Comparison of ENCODE assay signal across 28 cellular contexts in genomic region chr5:135107101-135107500, GRCh38.
A peak's percentile ranks its signal among the peaks of the same experiment; 100 is the strongest.
DNase-seq lines count a peak whose midpoint lies in the region; ATAC-seq, FAIRE-seq and TF ChIP-seq lines count a peak whose summit lies in the region.
"Had no signal": no experiment of that assay in that cellular context is flagged by ENCODE, and none has a peak within 500 bp of the region (broad histone marks: within the 10 kb centered on the region; RNA-seq: fewer than 3 reads in every experiment).

No MANE protein-coding gene starts in this region.

- TF ChIP-seq RAD21 in K562 (CRISPR knock-in tag; conservative IDR thresholded peaks at IDR 0.05 in 1 of 2, IDR thresholded peaks at IDR 0.05 in 1 of 2) = no peak

- H3K27me3 ChIP-seq in K562 (ENCODE audit: control insufficient read depth in 2 of 2, insufficient read depth in 2 of 2, low read length in 2 of 2) = no peaks in the 10 kb centered on the region
- peaks cover 0 to 31% (median 0%) of the 10 kb centered on the region in 3 experiments for H3K27me3 ChIP-seq in neuronal stem cell (ENCODE audit: control insufficient read depth in 3 of 3, insufficient read depth in 3 of 3, low read depth in 1 of 3, low read length in 3 of 3)
- H3K27me3 ChIP-seq: BLaER1 treated with 17β-estradiol and CSF1 and Interleukin-3, amounts not matched to agents 10 nM and 100 nM; ovary had no signal

- POLR2A ChIA-PET in K562 (lab: Yijun Ruan, JAX) = interaction anchor here (1.7 to 2.0 kb wide), 3 partner anchors 9 to 27 kb away, joined by 3 to 8 read pairs (median 6); no protein-coding TSS in a partner anchor
- POLR2A ChIA-PET in naive thymus-derived CD8-positive, alpha-beta T cell (lab: Charles Lee) = no interaction called here

- no peak overlapping the region for H3K27ac Mint-ChIP-seq in CD14-positive monocyte
- H3K27ac Mint-ChIP-seq in naive thymus-derived CD8-positive, alpha-beta T cell = no peak overlapping the region
- H3K27ac Mint-ChIP-seq: activated naive CD8-positive, alpha-beta T cell; endodermal cell had no signal

- H3K4me2 ChIP-seq in K562 (ENCODE audit: insufficient read depth, low read length) = no peak overlapping the region
- no peak overlapping the region for H3K4me2 ChIP-seq in neuronal stem cell (ENCODE audit: insufficient read depth, low read length, poor library complexity, severe bottlenecking)
- H3K4me2 ChIP-seq: PC-9 had no signal

- H2BK12ac ChIP-seq in neuronal stem cell (ENCODE audit: low read length) = no peak overlapping the region

- H4K91ac ChIP-seq in neuronal stem cell (ENCODE audit: low read depth, low read length, poor library complexity) = no peak overlapping the region

- H3K4ac ChIP-seq in neuronal stem cell (ENCODE audit: low read length) = no peak overlapping the region

- H2AFZ ChIP-seq in K562 (ENCODE audit: low read depth, low read length) (no peak overlapping the region), neuronal stem cell (ENCODE audit: low read length) (no peak overlapping the region)
- H2AFZ ChIP-seq: PC-9 had no signal

- ATAC-seq in K562 (no peak), GM21528 (IDR thresholded peaks at IDR 0.05; ENCODE audit: low FRiP score, unreplicated experiment) (no peak)
- no peak for ATAC-seq in naive thymus-derived CD8-positive, alpha-beta T cell
- ATAC-seq: activated CD4-positive, CD25-positive, alpha-beta regulatory T cell treated with anti-CD3 and anti-CD28 coated beads, Interleukin-2, amount 50 U/mL, for 24 hours; naive thymus-derived CD4-positive, alpha-beta T cell; stimulated activated naive CD8-positive, alpha-beta T cell treated with anti-CD3 and anti-CD28 coated beads, Interleukin-15, Interleukin-2, amounts not matched to agents 100 U/mL and 50 U/mL, for 24 hours had no signal

- peaks cover 9 to 19% of the 10 kb centered on the region in 2 experiments; a peak in 4 of 5 replicates for H3K4me1 ChIP-seq in K562 (replicated peaks in 1 of 2; ENCODE audit: control insufficient read depth in 2 of 2, insufficient read depth in 2 of 2, low read length in 2 of 2)
- H3K4me1 ChIP-seq in neuronal stem cell (ENCODE audit: control insufficient read depth in 2 of 2, insufficient read depth in 1 of 2, low read depth in 1 of 2, low read length in 2 of 2) = peaks cover 0 to 6% of the 10 kb centered on the region in 2 donors

- no peaks in the 10 kb centered on the region for H3K79me1 ChIP-seq in neuronal stem cell (ENCODE audit: low read depth, low read length)

- H3K4me3 ChIP-seq in K562 (no peak overlapping the region), neuronal stem cell (ENCODE audit: low read length in 2 of 2) (no peak overlapping the region)
- H3K4me3 ChIP-seq: BLaER1 treated with 17β-estradiol and CSF1 and Interleukin-3, amounts not matched to agents 10 nM and 100 nM; coronary artery; HAP-1; ovary; PC-9 had no signal

- CTCF ChIA-PET in K562 (lab: Yijun Ruan, JAX; ENCODE audit: low intra/inter-chr PET ratio) = no interaction called here

- H3K36me3 ChIP-seq in K562 (ENCODE audit: control insufficient read depth, insufficient read depth, low read length) (no peaks in the 10 kb centered on the region), neuronal stem cell (replicated peaks in 1 of 2; ENCODE audit: control insufficient read depth in 2 of 2, insufficient read depth in 2 of 2, low read length in 2 of 2) (no peaks in the 10 kb centered on the region)
- H3K36me3 ChIP-seq: BLaER1 treated with 17β-estradiol and CSF1 and Interleukin-3, amounts not matched to agents 10 nM and 100 nM; HAP-1; ovary had no signal

- no peak overlapping the region for H2BK5ac ChIP-seq in neuronal stem cell (ENCODE audit: low read length)

- no peak overlapping the region for H3K27ac ChIP-seq in K562 (ENCODE audit: extremely low read depth, low read depth, low read length)
- no peak overlapping the region for H3K27ac ChIP-seq in neuronal stem cell (replicated peaks; ENCODE audit: low read length)
- H3K27ac ChIP-seq: BLaER1 treated with 17β-estradiol and CSF1 and Interleukin-3, amounts not matched to agents 10 nM and 100 nM; coronary artery; ovary; PC-9 had no signal

- H3K4me1 Mint-ChIP-seq in CD14-positive monocyte = peaks cover 20% of the 10 kb centered on the region
- peaks cover 0 to 2% (median 0%) of the 10 kb centered on the region in 4 donors for H3K4me1 Mint-ChIP-seq in naive thymus-derived CD8-positive, alpha-beta T cell
- H3K4me1 Mint-ChIP-seq: naive thymus-derived CD4-positive, alpha-beta T cell had no signal

- peaks cover 0 to 1% (median 0%) of the 10 kb centered on the region in 7 donors for H3K9me3 Mint-ChIP-seq in CD14-positive monocyte
- no peaks in the 10 kb centered on the region for H3K9me3 Mint-ChIP-seq in naive thymus-derived CD8-positive, alpha-beta T cell
- H3K9me3 Mint-ChIP-seq: naive thymus-derived CD4-positive, alpha-beta T cell had no signal

- no peak for TF ChIP-seq POLR2A in K562 (conservative IDR thresholded peaks at IDR 0.05)

- no peak overlapping the region for H4K8ac ChIP-seq in neuronal stem cell (ENCODE audit: low read depth, low read length)

- no peak overlapping the region for H2AK5ac ChIP-seq in neuronal stem cell (ENCODE audit: low read depth, low read length)

- DNase-seq in CD14-positive monocyte (ENCODE audit: low spot score) (peak; percentile 33), CD1c-positive myeloid dendritic cell (ENCODE audit: extremely low spot score) (peak; percentile 34), K562 (ENCODE audit: extremely low read depth in 1 of 4, low spot score in 3 of 4) (no peak), neuronal stem cell (ENCODE audit: low spot score) (no peak), NCI-H1105 treated with DMSO at 0.1 percent for 48 hours (lab: John Stamatoyannopoulos, UW) (no peak)
- no peak for DNase-seq in activated T-cell treated with anti-CD3 and anti-CD28 coated beads, Interleukin-2, amount 50 U/mL, for 1 hour
- no peak for DNase-seq in naive thymus-derived CD8-positive, alpha-beta T cell
- DNase-seq: activated CD4-positive, alpha-beta T cell treated with anti-CD3 and anti-CD28 coated beads, Interleukin-2, amount 50 U/mL, for 4 hours; COR-L47; DMS79; endodermal cell; naive thymus-derived CD4-positive, alpha-beta T cell; NCI-H1048; NCI-H187; PC-9; retina; Right ventricle myocardium superior; stimulated activated CD4-positive, alpha-beta T cell treated with anti-CD3 and anti-CD28 coated beads, Interleukin-2, amount 100 ng/mL, for 24 hours; stimulated activated naive CD8-positive, alpha-beta T cell treated with anti-CD3 and anti-CD28 coated beads, Interleukin-15, Interleukin-2, amounts not matched to agents 100 U/mL and 50 U/mL, for 24 hours had no signal

- no peak overlapping the region for H2BK120ac ChIP-seq in neuronal stem cell (ENCODE audit: low read depth, low read length)

- H2BK15ac ChIP-seq in neuronal stem cell (ENCODE audit: low read length) = no peak overlapping the region

- H3K9me1 ChIP-seq in K562 (ENCODE audit: control insufficient read depth, insufficient read depth, low read length) = no peaks in the 10 kb centered on the region

- TF ChIP-seq CTCF in CD14-positive monocyte (IDR thresholded peaks at IDR 0.05) (no peak), K562 (IDR thresholded peaks at IDR 0.05 in 2 of 3, conservative IDR thresholded peaks at IDR 0.05 in 1 of 3; ENCODE audit: insufficient read depth in 2 of 3, low read depth in 1 of 3, low read length in 3 of 3) (no peak)

- no peaks in the 10 kb centered on the region for H4K20me1 ChIP-seq in K562 (replicated peaks; ENCODE audit: control insufficient read depth, insufficient read depth, low read length)
- H4K20me1 ChIP-seq: BLaER1 treated with 17β-estradiol and CSF1 and Interleukin-3, amounts not matched to agents 10 nM and 100 nM had no signal

- H3K18ac ChIP-seq in neuronal stem cell (ENCODE audit: low read length) = peak overlapping the region; percentile 30

- 74% methylated on average over 15 of the region's 18 CpGs for WGBS in K562 (ENCODE audit: insufficient coverage, low coverage, missing lambda C conversion rate)
- no CpG with 5 or more reads among the region's 18 CpGs for WGBS in neuronal stem cell (ENCODE audit: extremely low coverage in 2 of 2, insufficient read length in 2 of 2, insufficient replicate concordance in 1 of 2), 2 donors

- BruUV-seq in K562 (replicated peaks; lab: Mats Ljungman, UMichigan) = no TSS peak

- H3K4me3 Mint-ChIP-seq in CD14-positive monocyte = peak overlapping the region in 1 of 2 donors; percentile 36
- no peak overlapping the region for H3K4me3 Mint-ChIP-seq in naive thymus-derived CD8-positive, alpha-beta T cell
- H3K4me3 Mint-ChIP-seq: activated naive CD8-positive, alpha-beta T cell; endodermal cell; naive thymus-derived CD4-positive, alpha-beta T cell had no signal

- H3K27me3 Mint-ChIP-seq in CD14-positive monocyte (ENCODE audit: low read depth in 3 of 3) = peaks cover 12 to 14% (median 14%) of the 10 kb centered on the region in 3 donors
- peaks cover 0 to 5% (median 4%) of the 10 kb centered on the region in 5 donors for H3K27me3 Mint-ChIP-seq in naive thymus-derived CD8-positive, alpha-beta T cell
- H3K27me3 Mint-ChIP-seq: activated naive CD8-positive, alpha-beta T cell; naive thymus-derived CD4-positive, alpha-beta T cell had no signal

- no peak for FAIRE-seq in K562 (lab: Jason Lieb, UNC)
- FAIRE-seq: G401.6, islet of Langerhans had no signal

- no peak overlapping the region for H3K14ac ChIP-seq in neuronal stem cell (ENCODE audit: low read length)

- in situ Hi-C loops in K562 (cut with MboI) = no loop called here

- no peak overlapping the region for H3K23ac ChIP-seq in neuronal stem cell (ENCODE audit: low read depth, low read length, poor library complexity)

- no peak for TF ChIP-seq EP300 in K562 (IDR thresholded peaks at IDR 0.05; ENCODE audit: low read length)

- intact Hi-C loops in CD14-positive monocyte (cut with micrococcal nuclease) = no loop called here
- intact Hi-C loops in K562 (cut with micrococcal nuclease) = no loop called here

- no peaks in the 10 kb centered on the region for H3K36me3 Mint-ChIP-seq in CD14-positive monocyte
- H3K36me3 Mint-ChIP-seq in naive thymus-derived CD8-positive, alpha-beta T cell = no peaks in the 10 kb centered on the region
- H3K36me3 Mint-ChIP-seq: activated naive CD8-positive, alpha-beta T cell; naive thymus-derived CD4-positive, alpha-beta T cell had no signal

- H3K9ac ChIP-seq in K562 (ENCODE audit: insufficient read depth in 1 of 2, low read depth in 2 of 2, low read length in 2 of 2) (peak overlapping the region in 1 of 2 experiments; percentile 57; a peak in 2 of 4 replicates), neuronal stem cell (ENCODE audit: low read depth, low read length, poor library complexity) (no peak overlapping the region)
- H3K9ac ChIP-seq: BLaER1 treated with 17β-estradiol and CSF1 and Interleukin-3, amounts not matched to agents 10 nM and 100 nM had no signal

- H3K79me2 ChIP-seq in K562 (ENCODE audit: control insufficient read depth, insufficient read depth, low read length) = no peaks in the 10 kb centered on the region

- H3K9me3 ChIP-seq in K562 (replicated peaks; ENCODE audit: control insufficient read depth, insufficient read depth, low read depth, low read length) (no peaks in the 10 kb centered on the region), neuronal stem cell (replicated peaks in 1 of 2; ENCODE audit: control insufficient read depth in 2 of 2, insufficient read depth in 1 of 2, low read depth in 1 of 2, low read length in 2 of 2) (no peaks in the 10 kb centered on the region)
- H3K9me3 ChIP-seq: BLaER1 treated with 17β-estradiol and CSF1 and Interleukin-3, amounts not matched to agents 10 nM and 100 nM; HAP-1; ovary had no signal

Comparison
In these comparisons a context has a peak if more than half of its experiments do, and no peak if none do; other contexts are left out.
1. DNase-seq: peak in CD14-positive monocyte (single experiment) and CD1c-positive myeloid dendritic cell (single experiment); none in K562 (0 of 4), neuronal stem cell (single experiment), activated T-cell treated with anti-CD3 and anti-CD28 coated beads, Interleukin-2, amount 50 U/mL, for 1 hour (single experiment), NCI-H1105 treated with DMSO at 0.1 percent for 48 hours (single experiment) and naive thymus-derived CD8-positive, alpha-beta T cell (0 of 10).